ENCODE assay signal across 26 cellular contexts in genomic region chr22:50140615-50141014, GRCh38. TPM values are rescaled to one million over a fixed set of nuclear protein-coding genes. Genes with fewer than 3 reads are reported as not detected.
A peak's percentile ranks its signal among the peaks of the same experiment; 100 is the strongest.
DNase-seq lines count a peak whose midpoint lies in the region; ATAC-seq and TF ChIP-seq lines count a peak whose summit lies in the region.
"Had no signal": no experiment of that assay in that cellular context is flagged by ENCODE, and none has a peak within 500 bp of the region (broad histone marks: within the 10 kb centered on the region; RNA-seq: fewer than 3 reads in every experiment).

No MANE protein-coding gene starts in this region.

- no peak overlapping the region for H2BK15ac ChIP-seq in IMR-90 (ENCODE audit: low read depth, low read length)

- H3K79me1 ChIP-seq in IMR-90 (ENCODE audit: low read depth in 1 of 2, low read length in 2 of 2): no peaks in the 10 kb centered on the region

- no peak overlapping the region for H2AFZ ChIP-seq in IMR-90 (replicated peaks; ENCODE audit: low read length, poor library complexity)

- TF ChIP-seq RAD21 in IMR-90 (IDR thresholded peaks at IDR 0.05; ENCODE audit: low read length): no peak

- intact Hi-C loops in IMR-90 (cut with micrococcal nuclease): loop anchor here (5.0 kb wide), 1 partner anchor 53 kb away; the partner anchor contains the start of gene MLC1
- intact Hi-C loops in cardiac septum (cut with DNase I): no loop called here
- intact Hi-C loops in left ventricle myocardium inferior (cut with micrococcal nuclease): no loop called here

- H3K9ac ChIP-seq in IMR-90 (ENCODE audit: low read depth, low read length): no peak overlapping the region
- H3K9ac ChIP-seq: BLaER1 treated with 17β-estradiol and CSF1 and Interleukin-3, amounts not matched to agents 10 nM and 100 nM; SK-N-SH had no signal

- H4K91ac ChIP-seq in IMR-90 (ENCODE audit: insufficient read depth, low read depth, low read length): no peak overlapping the region

- no peak overlapping the region for H4K8ac ChIP-seq in IMR-90 (ENCODE audit: low read depth in 2 of 2, low read length in 2 of 2)

- no peak overlapping the region for H2BK20ac ChIP-seq in IMR-90 (ENCODE audit: low read depth, low read length)

- no peak overlapping the region for H3K4ac ChIP-seq in IMR-90 (ENCODE audit: low read depth, low read length)

- no peak overlapping the region for H3K56ac ChIP-seq in IMR-90 (ENCODE audit: extremely low read depth, insufficient read depth, low read length)

- ATAC-seq in IMR-90 (ENCODE audit: low read depth) (no peak), left lobe of liver (peak; percentile 50)
- ATAC-seq: gastrocnemius medialis; Right ventricle myocardium inferior; stimulated activated naive CD8-positive, alpha-beta T cell treated with anti-CD3 and anti-CD28 coated beads, Interleukin-15, Interleukin-2, amounts not matched to agents 100 U/mL and 50 U/mL, for 24 hours; upper lobe of right lung had no signal

- H3K23ac ChIP-seq in IMR-90 (ENCODE audit: low read depth, low read length): no peak overlapping the region

- CTCF ChIA-PET in IMR-90 (lab: Yijun Ruan, JAX): no interaction called here

- in situ Hi-C loops in IMR-90 (cut with MboI; ENCODE audit: low sequenced_read_pairs): no loop called here

- H3K27ac ChIP-seq in IMR-90 (ENCODE audit: insufficient read depth, low read length): no peak overlapping the region
- peak overlapping the region; percentile 31; the same call in 1 of the 2 replicates for H3K27ac ChIP-seq in VCaP
- no peak overlapping the region for H3K27ac ChIP-seq in left ventricle myocardium inferior (replicated peaks)
- H3K27ac ChIP-seq: adrenal gland; BLaER1 treated with 17β-estradiol and CSF1 and Interleukin-3, amounts not matched to agents 10 nM and 100 nM; dorsolateral prefrontal cortex; esophagus squamous epithelium; gastrocnemius medialis; skin epidermis; upper lobe of right lung had no signal

- BruUV-seq in IMR-90 (replicated peaks; lab: Mats Ljungman, UMichigan): no TSS peak

- no peak for DNase-seq in IMR-90
- no peak for DNase-seq in left lobe of liver (ENCODE audit: low spot score)
- DNase-seq in cardiac septum (ENCODE audit: low spot score): no peak
- DNase-seq in left ventricle myocardium inferior: no peak
- no peak for DNase-seq in NCI-H128 (lab: John Stamatoyannopoulos, UW; ENCODE audit: unreplicated experiment)
- DNase-seq: activated CD4-positive, alpha-beta T cell treated with anti-CD3 and anti-CD28 coated beads, Interleukin-2, amount 50 U/mL, for 48 hours; activated naive CD4-positive, alpha-beta T cell; Caco-2; dorsolateral prefrontal cortex; esophagus squamous epithelium; gastrocnemius medialis; GDM1; NCI-H524 treated with DMSO at 0.1 percent for 48 hours; nephron progenitor cell; NK-92 treated with Interleukin-12 subunit alpha and Interleukin-12 subunit beta, amount 100 ng/mL, for 24 hours; SK-N-SH; stimulated activated naive CD8-positive, alpha-beta T cell treated with anti-CD3 and anti-CD28 coated beads, Interleukin-15, Interleukin-2, amounts not matched to agents 100 U/mL and 50 U/mL, for 24 hours; upper lobe of right lung had no signal

- POLR2A ChIA-PET in IMR-90 (lab: Charles Lee; ENCODE audit: unreplicated experiment): no interaction called here

- H3K4me3 ChIP-seq in IMR-90 (ENCODE audit: insufficient read depth, low read depth, low read length): no peak overlapping the region
- H3K4me3 ChIP-seq in left ventricle myocardium inferior: no peak overlapping the region
- H3K4me3 ChIP-seq: adrenal gland; BLaER1 treated with 17β-estradiol and CSF1 and Interleukin-3, amounts not matched to agents 10 nM and 100 nM; dorsolateral prefrontal cortex; esophagus squamous epithelium; gastrocnemius medialis; skin epidermis; upper lobe of right lung had no signal

- H3K18ac ChIP-seq in IMR-90 (ENCODE audit: low read depth, low read length): no peak overlapping the region

- H2AK5ac ChIP-seq in IMR-90 (ENCODE audit: low read depth, low read length): no peak overlapping the region

- H3K36me3 ChIP-seq in IMR-90 (ENCODE audit: control insufficient read depth, insufficient read depth, low read length): peaks cover 11% of the 10 kb centered on the region; the same call in 1 of the 2 replicates
- no peaks in the 10 kb centered on the region for H3K36me3 ChIP-seq in left ventricle myocardium inferior
- H3K36me3 ChIP-seq: adrenal gland; BLaER1 treated with 17β-estradiol and CSF1 and Interleukin-3, amounts not matched to agents 10 nM and 100 nM; esophagus squamous epithelium; gastrocnemius medialis; upper lobe of right lung had no signal

- no peak for TF ChIP-seq POLR2A in IMR-90 (IDR thresholded peaks at IDR 0.05; ENCODE audit: low read depth, low read length)

- no peak overlapping the region for H3K14ac ChIP-seq in IMR-90 (replicated peaks; ENCODE audit: low read depth, low read length)

- H3K9me3 ChIP-seq in IMR-90 (ENCODE audit: control insufficient read depth, insufficient read depth, low read length) (no peaks in the 10 kb centered on the region), left ventricle myocardium inferior (replicated peaks) (no peaks in the 10 kb centered on the region)
- H3K9me3 ChIP-seq: adrenal gland; BLaER1 treated with 17β-estradiol and CSF1 and Interleukin-3, amounts not matched to agents 10 nM and 100 nM; Caco-2; esophagus squamous epithelium; gastrocnemius medialis; SK-N-SH; upper lobe of right lung had no signal

- dilution Hi-C loops in IMR-90 (cut with HindIII; ENCODE audit: low sequenced_read_pairs, unreplicated experiment): no loop called here

- peaks cover 2% of the 10 kb centered on the region; the same call in 1 of the 2 replicates for H3K9me1 ChIP-seq in IMR-90 (ENCODE audit: insufficient read depth, low read length)

- peaks cover 4% of the 10 kb centered on the region for H3K27me3 ChIP-seq in IMR-90 (ENCODE audit: control insufficient read depth, insufficient read depth, low read length)
- peaks cover 61% of the 10 kb centered on the region for H3K27me3 ChIP-seq in left ventricle myocardium inferior (ENCODE audit: low read depth)
- H3K27me3 ChIP-seq: adrenal gland; BLaER1 treated with 17β-estradiol and CSF1 and Interleukin-3, amounts not matched to agents 10 nM and 100 nM; dorsolateral prefrontal cortex had no signal

- H4K5ac ChIP-seq in IMR-90 (ENCODE audit: low read depth, low read length): no peak overlapping the region

- no peak overlapping the region for H3K4me2 ChIP-seq in IMR-90 (ENCODE audit: low read depth, low read length)
- H3K4me2 ChIP-seq: SK-N-SH had no signal

- no peak for TF ChIP-seq CTCF in IMR-90 (conservative IDR thresholded peaks at IDR 0.05; ENCODE audit: low read depth, low read length)
- TF ChIP-seq CTCF in VCaP (conservative IDR thresholded peaks at IDR 0.05): no peak
- TF ChIP-seq CTCF in left ventricle myocardium inferior (IDR thresholded peaks at IDR 0.05; ENCODE audit: borderline replicate concordance): no peak

- H2AK9ac ChIP-seq in IMR-90 (replicated peaks; ENCODE audit: low read depth, low read length, poor library complexity): no peak overlapping the region

- no peak overlapping the region for H2BK120ac ChIP-seq in IMR-90 (ENCODE audit: low read depth, low read length)

- H3K4me1 ChIP-seq in IMR-90 (ENCODE audit: control insufficient read depth, insufficient read depth, low read length): peaks cover 18% of the 10 kb centered on the region
- H3K4me1 ChIP-seq in left ventricle myocardium inferior: peaks cover 7% of the 10 kb centered on the region
- H3K4me1 ChIP-seq: adrenal gland, gastrocnemius medialis, upper lobe of right lung had no signal

- H4K20me1 ChIP-seq in IMR-90 (ENCODE audit: insufficient read depth, low read length): peaks cover 11% of the 10 kb centered on the region
- H4K20me1 ChIP-seq: BLaER1 treated with 17β-estradiol and CSF1 and Interleukin-3, amounts not matched to agents 10 nM and 100 nM had no signal

- H2BK5ac ChIP-seq in IMR-90 (ENCODE audit: low read depth, low read length, poor library complexity, severe bottlenecking): no peak overlapping the region

- no CpG with 5 or more reads among the region's 3 CpGs for WGBS in IMR-90 (ENCODE audit: extremely low coverage in 2 of 2, insufficient read length in 1 of 2), 2 experiments

TF ChIP-seq in IMR-90, 13 proteins besides CTCF, POLR2A, EP300 and RAD21 (continues in another document):
- TF ChIP-seq USF2 (IDR thresholded peaks at IDR 0.05; ENCODE audit: low read depth, low read length) (no peak), CEBPB (IDR thresholded peaks at IDR 0.05; ENCODE audit: low read depth, low read length) (peak; percentile 90), FOS (IDR thresholded peaks at IDR 0.05; ENCODE audit: low read depth, low read length) (no peak), RFX5 (IDR thresholded peaks at IDR 0.05; ENCODE audit: low read depth, low read length) (no peak)

RNA-seq across cellular contexts. Expression of gene PANX2, which starts 29.9 kb away (rescaled TPM):
- total RNA-seq in IMR-90 (2012; rRNA removed) (under 0.01 and 0.18 TPM in 2 replicates), left lobe of liver (10.6 TPM), cardiac septum (0.30 TPM), left ventricle myocardium inferior (0.58 TPM)
- polyA plus RNA-seq in IMR-90 (2012; rRNA removed): 1.3 and 1.7 TPM in 2 replicates
- 1.6 and 3.8 TPM in 2 replicates for polyA plus RNA-seq in IMR-90 (2012; cell fraction: cytosol; rRNA removed)
- polyA plus RNA-seq in IMR-90 (2012; cell fraction: nucleus; rRNA removed; ENCODE audit: low replicate concordance): 7.1 and 11.4 TPM in 2 replicates

RNA-seq across cellular contexts. Expression of gene TRABD, which starts 45.1 kb away (rescaled TPM):
- total RNA-seq in IMR-90 (2012; rRNA removed): 13.4 and 13.9 TPM in 2 replicates
- polyA plus RNA-seq in IMR-90 (2012; rRNA removed): 42.7 and 45.3 TPM in 2 replicates
- 32.3 and 48.5 TPM in 2 replicates for polyA plus RNA-seq in IMR-90 (2012; cell fraction: cytosol; rRNA removed)
- 188 and 434 TPM in 2 replicates for polyA plus RNA-seq in IMR-90 (2012; cell fraction: nucleus; rRNA removed; ENCODE audit: low replicate concordance)
- 25.9 TPM for total RNA-seq in left lobe of liver
- total RNA-seq in cardiac septum: 20.1 TPM
- total RNA-seq in left ventricle myocardium inferior: 21.0 TPM

RNA-seq across cellular contexts. Expression of gene MOV10L1, which starts 50.8 kb away (rescaled TPM):
- 0.72 and 0.83 TPM in 2 replicates for total RNA-seq in IMR-90 (2012; rRNA removed)
- 0.83 and 1.4 TPM in 2 replicates for polyA plus RNA-seq in IMR-90 (2012; rRNA removed)
- polyA plus RNA-seq in IMR-90 (2012; cell fraction: cytosol; rRNA removed): 0.31 and 0.67 TPM in 2 replicates
- 10.7 and 19.6 TPM in 2 replicates for polyA plus RNA-seq in IMR-90 (2012; cell fraction: nucleus; rRNA removed; ENCODE audit: low replicate concordance)
- total RNA-seq in left lobe of liver: not detected
- 0.46 TPM for total RNA-seq in cardiac septum
- 0.49 TPM for total RNA-seq in left ventricle myocardium inferior
- total RNA-seq: Caco-2; H7; Right ventricle myocardium inferior; T-helper 1 cell treated with Interleukin-12 subunit alpha and Interleukin-12 subunit beta and Interleukin-4 antibody, amounts not matched to agents 30 ng/mL and 1 ng/mL, for 36 hours had no signal

RNA-seq across cellular contexts. Expression of gene MLC1, which starts 55.4 kb away (rescaled TPM):
- total RNA-seq in IMR-90 (2012; rRNA removed) (not detected in 2 replicates), left lobe of liver (not detected), cardiac septum (0.13 TPM), left ventricle myocardium inferior (0.66 TPM)
- 0.07 and 0.10 TPM in 2 replicates for polyA plus RNA-seq in IMR-90 (2012; rRNA removed)
- 0.02 and 0.19 TPM in 2 replicates for polyA plus RNA-seq in IMR-90 (2012; cell fraction: cytosol; rRNA removed)
- polyA plus RNA-seq in IMR-90 (2012; cell fraction: nucleus; rRNA removed; ENCODE audit: low replicate concordance): 0.05 and 0.08 TPM in 2 replicates
- total RNA-seq: adrenal gland, osteocyte had no signal
- polyA plus RNA-seq: SK-N-SH had no signal
